ENCODE assay signal across 1 cellular context in genomic region chr4:8470451-8471024, GRCh38.
TF ChIP-seq lines count a peak whose summit lies in the region.

No MANE protein-coding gene starts in this region.

TF ChIP-seq in GM12878, 131 proteins besides CTCF, POLR2A, EP300 and RAD21 (continued from another document):
- TF ChIP-seq ZBTB4 (CRISPR knock-in tag; IDR thresholded peaks at IDR 0.05) (no peak), IKZF2 (IDR thresholded peaks at IDR 0.05) (no peak), ZNF24 (IDR thresholded peaks at IDR 0.05) (no peak), ATF3 (IDR thresholded peaks at IDR 0.05; ENCODE audit: borderline replicate concordance, extremely low read depth, low read depth, low read length) (no peak), IRF5 (IDR thresholded peaks at IDR 0.05; ENCODE audit: borderline replicate concordance) (no peak), RUNX3 (IDR thresholded peaks at IDR 0.05; ENCODE audit: low read length) (no peak), KAT2A (conservative IDR thresholded peaks at IDR 0.05; ENCODE audit: control insufficient read depth, low read depth, low read length) (no peak), RAD51 (IDR thresholded peaks at IDR 0.05) (no peak), ZNF384 (IDR thresholded peaks at IDR 0.05; ENCODE audit: borderline replicate concordance, low read depth, low read length) (no peak), NBN (IDR thresholded peaks at IDR 0.05) (no peak), MYC (IDR thresholded peaks at IDR 0.05; ENCODE audit: insufficient read depth, insufficient read length, insufficient replicate concordance, low read length, severe bottlenecking) (no peak), HDGF (IDR thresholded peaks at IDR 0.05) (no peak), YY1 (IDR thresholded peaks at IDR 0.05; ENCODE audit: low read depth, low read length) (no peak), ATF7 (IDR thresholded peaks at IDR 0.05; ENCODE audit: low read depth) (no peak)
- TF ChIP-seq, protein P1, sequence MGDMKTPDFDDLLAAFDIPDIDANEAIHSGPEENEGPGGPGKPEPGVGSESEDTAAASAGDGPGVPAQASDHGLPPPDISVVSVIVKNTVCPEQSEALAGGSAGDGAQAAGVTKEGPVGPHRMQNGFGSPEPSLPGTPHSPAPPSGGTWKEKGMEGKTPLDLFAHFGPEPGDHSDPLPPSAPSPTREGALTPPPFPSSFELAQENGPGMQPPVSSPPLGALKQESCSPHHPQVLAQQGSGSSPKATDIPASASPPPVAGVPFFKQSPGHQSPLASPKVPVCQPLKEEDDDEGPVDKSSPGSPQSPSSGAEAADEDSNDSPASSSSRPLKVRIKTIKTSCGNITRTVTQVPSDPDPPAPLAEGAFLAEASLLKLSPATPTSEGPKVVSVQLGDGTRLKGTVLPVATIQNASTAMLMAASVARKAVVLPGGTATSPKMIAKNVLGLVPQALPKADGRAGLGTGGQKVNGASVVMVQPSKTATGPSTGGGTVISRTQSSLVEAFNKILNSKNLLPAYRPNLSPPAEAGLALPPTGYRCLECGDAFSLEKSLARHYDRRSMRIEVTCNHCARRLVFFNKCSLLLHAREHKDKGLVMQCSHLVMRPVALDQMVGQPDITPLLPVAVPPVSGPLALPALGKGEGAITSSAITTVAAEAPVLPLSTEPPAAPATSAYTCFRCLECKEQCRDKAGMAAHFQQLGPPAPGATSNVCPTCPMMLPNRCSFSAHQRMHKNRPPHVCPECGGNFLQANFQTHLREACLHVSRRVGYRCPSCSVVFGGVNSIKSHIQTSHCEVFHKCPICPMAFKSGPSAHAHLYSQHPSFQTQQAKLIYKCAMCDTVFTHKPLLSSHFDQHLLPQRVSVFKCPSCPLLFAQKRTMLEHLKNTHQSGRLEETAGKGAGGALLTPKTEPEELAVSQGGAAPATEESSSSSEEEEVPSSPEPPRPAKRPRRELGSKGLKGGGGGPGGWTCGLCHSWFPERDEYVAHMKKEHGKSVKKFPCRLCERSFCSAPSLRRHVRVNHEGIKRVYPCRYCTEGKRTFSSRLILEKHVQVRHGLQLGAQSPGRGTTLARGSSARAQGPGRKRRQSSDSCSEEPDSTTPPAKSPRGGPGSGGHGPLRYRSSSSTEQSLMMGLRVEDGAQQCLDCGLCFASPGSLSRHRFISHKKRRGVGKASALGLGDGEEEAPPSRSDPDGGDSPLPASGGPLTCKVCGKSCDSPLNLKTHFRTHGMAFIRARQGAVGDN (IDR thresholded peaks at IDR 0.05): no peak
- TF ChIP-seq, protein P2, sequence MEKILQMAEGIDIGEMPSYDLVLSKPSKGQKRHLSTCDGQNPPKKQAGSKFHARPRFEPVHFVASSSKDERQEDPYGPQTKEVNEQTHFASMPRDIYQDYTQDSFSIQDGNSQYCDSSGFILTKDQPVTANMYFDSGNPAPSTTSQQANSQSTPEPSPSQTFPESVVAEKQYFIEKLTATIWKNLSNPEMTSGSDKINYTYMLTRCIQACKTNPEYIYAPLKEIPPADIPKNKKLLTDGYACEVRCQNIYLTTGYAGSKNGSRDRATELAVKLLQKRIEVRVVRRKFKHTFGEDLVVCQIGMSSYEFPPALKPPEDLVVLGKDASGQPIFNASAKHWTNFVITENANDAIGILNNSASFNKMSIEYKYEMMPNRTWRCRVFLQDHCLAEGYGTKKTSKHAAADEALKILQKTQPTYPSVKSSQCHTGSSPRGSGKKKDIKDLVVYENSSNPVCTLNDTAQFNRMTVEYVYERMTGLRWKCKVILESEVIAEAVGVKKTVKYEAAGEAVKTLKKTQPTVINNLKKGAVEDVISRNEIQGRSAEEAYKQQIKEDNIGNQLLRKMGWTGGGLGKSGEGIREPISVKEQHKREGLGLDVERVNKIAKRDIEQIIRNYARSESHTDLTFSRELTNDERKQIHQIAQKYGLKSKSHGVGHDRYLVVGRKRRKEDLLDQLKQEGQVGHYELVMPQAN (conservative IDR thresholded peaks at IDR 0.05): no peak
